In genomic region chr18:67893896-67894295, GRCh38 we compare ENCODE assay signal across 16 cellular contexts.
DNase-seq lines count a peak whose midpoint lies in the region; TF ChIP-seq lines count a peak whose summit lies in the region.
"Had no signal": no experiment of that assay in that cellular context is flagged by ENCODE, and none has a peak within 500 bp of the region (broad histone marks: within the 10 kb centered on the region; RNA-seq: fewer than 3 reads in every experiment).

No MANE protein-coding gene starts in this region.

- H3K27ac ChIP-seq in neural progenitor cell (no peak overlapping the region), Peyer's patch (no peak overlapping the region)
- H3K27ac ChIP-seq: C4-2B, HL-60 had no signal

- no peak for TF ChIP-seq POLR2A in Peyer's patch (IDR thresholded peaks at IDR 0.05)

- DNase-seq in HFFc6, result peak; percentile 3
- peak; percentile 39 for DNase-seq in fibroblast of peridontal ligament (ENCODE audit: extremely low read depth)
- peak; percentile 3 for DNase-seq in neural progenitor cell (ENCODE audit: low spot score)
- DNase-seq in retina, result peak; percentile 64
- no peak for DNase-seq in SIG-M5 (lab: John Stamatoyannopoulos, UW)
- no peak for DNase-seq in Peyer's patch
- no peak for DNase-seq in NCI-H748 (lab: John Stamatoyannopoulos, UW; ENCODE audit: unreplicated experiment)
- no peak for DNase-seq in iPS-NIHi7 (ENCODE audit: extremely low spot score)
- DNase-seq: ACHN; AML-193; Caco-2; CD4-positive, alpha-beta T cell; GDM1; H9 had no signal

- H3K36me3 Mint-ChIP-seq in HFFc6 (ENCODE audit: low read depth), result no peaks in the 10 kb centered on the region
- no peaks in the 10 kb centered on the region for H3K36me3 Mint-ChIP-seq in neural progenitor cell

- no peaks in the 10 kb centered on the region for H3K27me3 Mint-ChIP-seq in HFFc6 (ENCODE audit: insufficient read depth)
- no peaks in the 10 kb centered on the region for H3K27me3 Mint-ChIP-seq in neural progenitor cell (ENCODE audit: insufficient read depth, low read depth)
- H3K27me3 Mint-ChIP-seq: CD4-positive, alpha-beta T cell had no signal

- no peaks in the 10 kb centered on the region for H3F3A ChIP-seq in neural progenitor cell (ENCODE audit: low read depth)

- H3K9me3 ChIP-seq in neural progenitor cell (ENCODE audit: low read depth) (no peaks in the 10 kb centered on the region), Peyer's patch (no peaks in the 10 kb centered on the region)
- H3K9me3 ChIP-seq: Caco-2 had no signal

- H3K4me1 ChIP-seq in neural progenitor cell, result no peaks in the 10 kb centered on the region
- no peaks in the 10 kb centered on the region for H3K4me1 ChIP-seq in Peyer's patch
- H3K4me1 ChIP-seq: Caco-2 had no signal

- H2AFZ ChIP-seq in neural progenitor cell (replicated peaks), result no peak overlapping the region

- H4K20me1 ChIP-seq in neural progenitor cell (ENCODE audit: low read depth), result no peaks in the 10 kb centered on the region

- peak overlapping the region; percentile 68 for H3K4me3 Mint-ChIP-seq in HFFc6
- H3K4me3 Mint-ChIP-seq in neural progenitor cell, result no peak overlapping the region
- H3K4me3 Mint-ChIP-seq: CD4-positive, alpha-beta T cell; H9 had no signal

- peaks cover 29% of the 10 kb centered on the region for H3K4me1 Mint-ChIP-seq in HFFc6 (ENCODE audit: low read depth)
- H3K4me1 Mint-ChIP-seq in neural progenitor cell, result peaks cover 20% of the 10 kb centered on the region
- H3K4me1 Mint-ChIP-seq: H9 had no signal

- H3K36me3 ChIP-seq in neural progenitor cell (no peaks in the 10 kb centered on the region), Peyer's patch (no peaks in the 10 kb centered on the region)

- H3K9me3 Mint-ChIP-seq in HFFc6 (no peaks in the 10 kb centered on the region), neural progenitor cell (no peaks in the 10 kb centered on the region)
- H3K9me3 Mint-ChIP-seq: CD4-positive, alpha-beta T cell; H9 had no signal

- no peak overlapping the region for H3K4me2 ChIP-seq in neural progenitor cell

- TF ChIP-seq CTCF in HFFc6 (IDR thresholded peaks at IDR 0.05) (no peak), neural progenitor cell (IDR thresholded peaks at IDR 0.05) (no peak), Peyer's patch (IDR thresholded peaks at IDR 0.05) (no peak)

- H3K27ac Mint-ChIP-seq in HFFc6, result no peak overlapping the region
- H3K27ac Mint-ChIP-seq in neural progenitor cell, result peak overlapping the region; percentile 64
- H3K27ac Mint-ChIP-seq: CD4-positive, alpha-beta T cell; H9 had no signal

- no peaks in the 10 kb centered on the region for H3K79me2 ChIP-seq in neural progenitor cell (ENCODE audit: low read depth)

- no peak overlapping the region for H3K9ac ChIP-seq in neural progenitor cell

- H3K4me3 ChIP-seq in neural progenitor cell (no peak overlapping the region), Peyer's patch (no peak overlapping the region)

- H3K27me3 ChIP-seq in neural progenitor cell (no peaks in the 10 kb centered on the region), Peyer's patch (no peaks in the 10 kb centered on the region)

Comparison
In these comparisons a context has a peak if more than half of its experiments do, and no peak if none do; other contexts are left out.
1. DNase-seq: peak in HFFc6 (single experiment), fibroblast of peridontal ligament (single experiment), neural progenitor cell (single experiment) and retina (single experiment); none in SIG-M5 (single experiment), Peyer's patch (0 of 3), NCI-H748 (single experiment) and iPS-NIHi7 (single experiment).